1 cellular context compared by ENCODE assay signal in the genomic region with DNA sequence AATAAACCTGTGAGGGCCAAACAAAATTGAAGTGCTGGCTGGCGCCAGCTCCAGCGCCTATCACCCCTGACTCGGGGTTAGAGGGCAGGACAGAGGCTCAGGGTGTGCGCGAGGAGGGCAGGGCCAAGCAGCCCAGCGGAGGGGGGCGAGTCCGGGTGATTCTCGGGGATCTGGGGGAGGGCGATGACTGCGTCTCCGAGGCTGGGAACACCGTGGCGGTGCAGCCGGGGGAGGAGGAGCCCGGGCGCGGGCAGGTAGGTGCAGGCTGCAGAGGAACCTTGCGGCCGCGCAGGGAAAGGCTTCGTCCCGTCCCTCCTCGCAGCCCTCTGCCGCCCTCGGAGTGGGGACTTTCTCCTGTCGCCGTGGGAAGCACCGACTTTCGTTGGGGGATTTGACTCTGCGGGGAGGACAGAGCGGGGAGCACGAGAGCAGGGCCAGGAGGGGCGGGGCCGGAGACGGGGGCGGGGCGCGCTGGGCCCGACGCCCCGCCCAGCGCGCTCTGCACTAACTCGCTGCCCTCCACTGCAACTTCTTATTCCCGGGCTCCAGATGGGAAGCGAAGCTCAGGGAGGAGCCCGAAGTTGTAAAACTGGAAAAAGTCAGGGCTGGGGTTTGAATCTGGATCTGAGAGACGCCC.
TF ChIP-seq lines count a peak whose summit lies in the region.

No MANE protein-coding gene starts in this region.

TF ChIP-seq in HCT116, 20 proteins besides CTCF, POLR2A, EP300 and RAD21:
- peak; percentile 45; the same call in 1 of the 2 replicates for TF ChIP-seq POLR2AphosphoS5 (IDR thresholded peaks at IDR 0.05; ENCODE audit: low read depth, low read length)
- TF ChIP-seq, protein P1, sequence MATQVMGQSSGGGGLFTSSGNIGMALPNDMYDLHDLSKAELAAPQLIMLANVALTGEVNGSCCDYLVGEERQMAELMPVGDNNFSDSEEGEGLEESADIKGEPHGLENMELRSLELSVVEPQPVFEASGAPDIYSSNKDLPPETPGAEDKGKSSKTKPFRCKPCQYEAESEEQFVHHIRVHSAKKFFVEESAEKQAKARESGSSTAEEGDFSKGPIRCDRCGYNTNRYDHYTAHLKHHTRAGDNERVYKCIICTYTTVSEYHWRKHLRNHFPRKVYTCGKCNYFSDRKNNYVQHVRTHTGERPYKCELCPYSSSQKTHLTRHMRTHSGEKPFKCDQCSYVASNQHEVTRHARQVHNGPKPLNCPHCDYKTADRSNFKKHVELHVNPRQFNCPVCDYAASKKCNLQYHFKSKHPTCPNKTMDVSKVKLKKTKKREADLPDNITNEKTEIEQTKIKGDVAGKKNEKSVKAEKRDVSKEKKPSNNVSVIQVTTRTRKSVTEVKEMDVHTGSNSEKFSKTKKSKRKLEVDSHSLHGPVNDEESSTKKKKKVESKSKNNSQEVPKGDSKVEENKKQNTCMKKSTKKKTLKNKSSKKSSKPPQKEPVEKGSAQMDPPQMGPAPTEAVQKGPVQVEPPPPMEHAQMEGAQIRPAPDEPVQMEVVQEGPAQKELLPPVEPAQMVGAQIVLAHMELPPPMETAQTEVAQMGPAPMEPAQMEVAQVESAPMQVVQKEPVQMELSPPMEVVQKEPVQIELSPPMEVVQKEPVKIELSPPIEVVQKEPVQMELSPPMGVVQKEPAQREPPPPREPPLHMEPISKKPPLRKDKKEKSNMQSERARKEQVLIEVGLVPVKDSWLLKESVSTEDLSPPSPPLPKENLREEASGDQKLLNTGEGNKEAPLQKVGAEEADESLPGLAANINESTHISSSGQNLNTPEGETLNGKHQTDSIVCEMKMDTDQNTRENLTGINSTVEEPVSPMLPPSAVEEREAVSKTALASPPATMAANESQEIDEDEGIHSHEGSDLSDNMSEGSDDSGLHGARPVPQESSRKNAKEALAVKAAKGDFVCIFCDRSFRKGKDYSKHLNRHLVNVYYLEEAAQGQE (IDR thresholded peaks at IDR 0.05; ENCODE audit: low read depth) = no peak
- TF ChIP-seq, protein P2, sequence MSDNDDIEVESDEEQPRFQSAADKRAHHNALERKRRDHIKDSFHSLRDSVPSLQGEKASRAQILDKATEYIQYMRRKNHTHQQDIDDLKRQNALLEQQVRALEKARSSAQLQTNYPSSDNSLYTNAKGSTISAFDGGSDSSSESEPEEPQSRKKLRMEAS (IDR thresholded peaks at IDR 0.05) = no peak
- TF ChIP-seq CBX3 (IDR thresholded peaks at IDR 0.05; ENCODE audit: low read depth) = no peak
TF ChIP-seq in HCT116: peak in this region for 1.
